ENCODE assay signal across 8 cellular contexts in the genomic region with DNA sequence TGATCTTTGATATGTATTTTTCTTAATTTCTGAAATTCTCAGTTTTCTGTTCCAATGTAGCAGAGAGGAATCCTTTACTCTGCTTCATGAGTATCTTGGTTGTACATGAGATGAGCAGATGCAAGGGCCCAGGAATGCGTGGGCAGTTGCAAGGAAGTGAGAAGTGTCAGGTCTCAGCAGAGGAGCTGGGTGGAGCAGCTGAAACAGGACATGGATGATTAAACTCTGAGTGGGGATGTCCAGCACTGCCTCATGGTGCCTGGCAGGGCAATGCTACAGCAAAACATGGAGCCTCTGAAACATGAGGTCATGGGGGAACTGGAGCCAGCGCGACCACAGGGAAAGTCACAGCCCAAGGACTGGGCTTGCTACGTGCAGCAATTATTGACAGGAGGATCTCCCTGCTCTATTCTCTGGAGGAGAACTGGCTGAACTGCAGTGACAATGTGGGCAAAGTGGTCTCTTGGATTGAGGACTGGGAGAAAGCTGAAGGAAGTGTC. TPM values are rescaled to one million over a fixed set of nuclear protein-coding genes. Genes with fewer than 3 reads are reported as not detected.
A peak's percentile ranks its signal among the peaks of the same experiment; 100 is the strongest.
DNase-seq lines count a peak whose midpoint lies in the region; ATAC-seq and TF ChIP-seq lines count a peak whose summit lies in the region.

No MANE protein-coding gene starts in this region.

- no peak for TF ChIP-seq POLR2A in tibial nerve (IDR thresholded peaks at IDR 0.05)

- H3K36me3 ChIP-seq in RWPE2 (ENCODE audit: low read depth) (no peaks in the 10 kb centered on the region), tibial nerve (no peaks in the 10 kb centered on the region)

- 57 to 62% methylated on average over 4 of the region's 4 CpGs for WGBS in tibial nerve, 2 donors

- ATAC-seq in HG02840 (IDR thresholded peaks at IDR 0.05; ENCODE audit: low FRiP score, unreplicated experiment) = peak; percentile 90
- ATAC-seq in RWPE2 (ENCODE audit: low read depth) = peak; percentile 63

- H3K4me1 ChIP-seq in RWPE2 (ENCODE audit: insufficient read depth, poor library complexity, severe bottlenecking) (no peaks in the 10 kb centered on the region), tibial nerve (peaks cover 0 to 6% (median 0%) of the 10 kb centered on the region in 4 donors)

- DNase-seq in activated T-cell treated with anti-CD3 and anti-CD28 coated beads for 24 hours (ENCODE audit: low read depth) = peak; percentile 5
- no peak for DNase-seq in activated T-cell treated with anti-CD3 and anti-CD28 coated beads for 4 hours
- no peak for DNase-seq in RWPE2 (ENCODE audit: low spot score)
- peak in 24 of 42 donors; percentile 12 to 76 (median 40) for DNase-seq in head of caudate nucleus
- peak; percentile 10 for DNase-seq in stimulated activated CD8-positive, alpha-beta memory T cell treated with anti-CD3 and anti-CD28 coated beads, Interleukin-4, amount 100 ng/mL, for 24 hours (ENCODE audit: low read depth)
- no peak for DNase-seq in tibial nerve (ENCODE audit: low spot score in 2 of 2)
- no peak for DNase-seq in activated CD8-positive, alpha-beta memory T cell treated with anti-CD3 and anti-CD28 coated beads, Interleukin-2, amount 50 U/mL, for 4 hours

- no peak overlapping the region for H3K27ac ChIP-seq in RWPE2 (ENCODE audit: poor library complexity, severe bottlenecking)
- H3K27ac ChIP-seq in tibial nerve = no peak overlapping the region

- no peak for TF ChIP-seq CTCF in RWPE2 (IDR thresholded peaks at IDR 0.05; ENCODE audit: poor library complexity, severe bottlenecking)
- TF ChIP-seq CTCF in tibial nerve (IDR thresholded peaks at IDR 0.05) = no peak

- no peak for TF ChIP-seq EP300 in tibial nerve (IDR thresholded peaks at IDR 0.05)

- H3K27me3 ChIP-seq in RWPE2 (ENCODE audit: insufficient read depth, poor library complexity, severe bottlenecking) = no peaks in the 10 kb centered on the region
- H3K27me3 ChIP-seq in tibial nerve = no peaks in the 10 kb centered on the region

- no peak overlapping the region for H3K4me3 ChIP-seq in RWPE2 (ENCODE audit: severe bottlenecking)
- no peak overlapping the region for H3K4me3 ChIP-seq in tibial nerve

- H3K9me3 ChIP-seq in RWPE2 (ENCODE audit: severe bottlenecking) (no peaks in the 10 kb centered on the region), tibial nerve (no peaks in the 10 kb centered on the region)

- intact Hi-C loops in head of caudate nucleus (cut with DNase I) = no loop called here

RNA-seq across cellular contexts. Expression of a gene that starts 48.4 kb away (rescaled TPM):
- 1 to 10 TPM in 3 of 4 donors, under 1 TPM in 1; 0.90 to 9.8 (median 5.3) TPM for total RNA-seq in tibial nerve

Comparison
In these comparisons a context has a peak if more than half of its experiments do, and no peak if none do; other contexts are left out.
1. DNase-seq: peak in activated T-cell treated with anti-CD3 and anti-CD28 coated beads for 24 hours (single experiment), head of caudate nucleus (24 of 42) and stimulated activated CD8-positive, alpha-beta memory T cell treated with anti-CD3 and anti-CD28 coated beads, Interleukin-4, amount 100 ng/mL, for 24 hours (single experiment); none in activated T-cell treated with anti-CD3 and anti-CD28 coated beads for 4 hours (single experiment), RWPE2 (single experiment), tibial nerve (0 of 2) and activated CD8-positive, alpha-beta memory T cell treated with anti-CD3 and anti-CD28 coated beads, Interleukin-2, amount 50 U/mL, for 4 hours (single experiment).